1 cellular context compared by ENCODE assay signal in genomic region chr16:75203667-75204409, GRCh38.
TF ChIP-seq lines count a peak whose summit lies in the region.

No MANE protein-coding gene starts in this region.

TF ChIP-seq in H1, 55 proteins besides CTCF, POLR2A, EP300 and RAD21:
- TF ChIP-seq MAFK (IDR thresholded peaks at IDR 0.05; ENCODE audit: low read depth, low read length) (no peak), KDM1A (IDR thresholded peaks at IDR 0.05; ENCODE audit: borderline replicate concordance, low read length) (no peak), CTBP2 (IDR thresholded peaks at IDR 0.05; ENCODE audit: borderline replicate concordance, insufficient read depth, insufficient read length, low read length) (no peak), ZNF274 (IDR thresholded peaks at IDR 0.05; ENCODE audit: borderline replicate concordance, extremely low read depth, low read length) (no peak), RXRA (IDR thresholded peaks at IDR 0.05; ENCODE audit: insufficient read depth, low read depth, low read length) (no peak), TCF12 (IDR thresholded peaks at IDR 0.05; ENCODE audit: low read depth, low read length) (no peak), HDAC2 (IDR thresholded peaks at IDR 0.05; ENCODE audit: borderline replicate concordance in 1 of 2, low read depth in 2 of 2, low read length in 2 of 2) (no peak), CHD7 (IDR thresholded peaks at IDR 0.05; ENCODE audit: insufficient replicate concordance, low read length) (no peak), SIN3A (conservative IDR thresholded peaks at IDR 0.05 in 1 of 2, IDR thresholded peaks at IDR 0.05 in 1 of 2; ENCODE audit: low read depth in 1 of 2, low read length in 2 of 2) (no peak), CBX8 (IDR thresholded peaks at IDR 0.05; ENCODE audit: borderline replicate concordance, low read depth, low read length) (no peak), CBX5 (IDR thresholded peaks at IDR 0.05; ENCODE audit: low read depth, low read length) (no peak), POLR2AphosphoS5 (IDR thresholded peaks at IDR 0.05; ENCODE audit: low read depth, low read length) (no peak), RBBP5 (IDR thresholded peaks at IDR 0.05; ENCODE audit: borderline replicate concordance, low read depth, low read length) (no peak)
